Comparison of ENCODE assay signal across 12 cellular contexts in genomic region chr1:114956570-114956969, GRCh38.
DNase-seq lines count a peak whose midpoint lies in the region; ATAC-seq, FAIRE-seq and TF ChIP-seq lines count a peak whose summit lies in the region.
"Had no signal": no experiment of that assay in that cellular context is flagged by ENCODE, and none has a peak within 500 bp of the region (broad histone marks: within the 10 kb centered on the region; RNA-seq: fewer than 3 reads in every experiment).

No MANE protein-coding gene starts in this region.

- POLR2A ChIA-PET in RWPE1 (lab: Yijun Ruan, JAX; ENCODE audit: low non-redundant PET): no interaction called here

- CTCF ChIA-PET in RWPE1 (lab: Yijun Ruan, JAX): interaction anchor here (0.6 to 0.7 kb wide), 2 partner anchors 109 to 617 kb away, joined by 3 read pairs; no protein-coding TSS in a partner anchor

- DNase-seq in D721Med (ENCODE audit: insufficient read length, low spot score) (no peak), HFF-Myc (ENCODE audit: extremely low read depth, low read depth) (no peak), astrocyte of the spinal cord (ENCODE audit: low read depth, low spot score) (peak; percentile 4), gastrocnemius medialis (no peak), NCI-H510A treated with DMSO at 0.1 percent for 48 hours (lab: John Stamatoyannopoulos, UW) (no peak), RWPE1 (ENCODE audit: low spot score) (no peak), frontal cortex (ENCODE audit: low spot score in 2 of 2) (no peak)
- DNase-seq: NCI-H1092 treated with DMSO at 0.1 percent for 48 hours; stimulated activated CD4-positive, alpha-beta T cell treated with anti-CD3 and anti-CD28 coated beads, Interleukin-2, amount 100 ng/mL, for 24 hours had no signal

- TF ChIP-seq CTCF in D721Med (IDR thresholded peaks at IDR 0.05; ENCODE audit: insufficient read depth, missing control alignments): peak; percentile 16
- peak; percentile 30 for TF ChIP-seq CTCF in HFF-Myc (IDR thresholded peaks at IDR 0.05; ENCODE audit: low read depth, low read length, missing control alignments)
- no peak for TF ChIP-seq CTCF in astrocyte of the spinal cord (IDR thresholded peaks at IDR 0.05; ENCODE audit: low read depth, low read length)
- no peak for TF ChIP-seq CTCF in liver (IDR thresholded peaks at IDR 0.05; ENCODE audit: low read depth, low read length, missing input control)
- TF ChIP-seq CTCF in gastrocnemius medialis (IDR thresholded peaks at IDR 0.05 in 4 of 5, conservative IDR thresholded peaks at IDR 0.05 in 1 of 5): peak in 1 of 5 experiments; percentile 12
- TF ChIP-seq CTCF in RWPE1 (conservative IDR thresholded peaks at IDR 0.05; ENCODE audit: low read depth): no peak

- no peak overlapping the region for H3K9ac ChIP-seq in liver (ENCODE audit: low read depth in 1 of 2, low read length in 2 of 2)

- WGBS in liver: 84% methylated on average over 1 of the region's 1 CpG

- no peak for TF ChIP-seq POLR2A in gastrocnemius medialis (IDR thresholded peaks at IDR 0.05)

- H3K9me3 ChIP-seq in liver (ENCODE audit: control insufficient read depth in 4 of 4, low read length in 3 of 4) (no peaks in the 10 kb centered on the region), gastrocnemius medialis (no peaks in the 10 kb centered on the region)
- H3K9me3 ChIP-seq: ascending aorta had no signal

- intact Hi-C loops in gastrocnemius medialis (cut with DNase I; ENCODE audit: low total_unique reads): no loop called here

- TF ChIP-seq RAD21 in liver (IDR thresholded peaks at IDR 0.05): peak; percentile 20 to 48

- H3K4me1 ChIP-seq in liver (ENCODE audit: control insufficient read depth in 4 of 4, insufficient read depth in 4 of 4, low read length in 3 of 4) (no peaks in the 10 kb centered on the region), gastrocnemius medialis (no peaks in the 10 kb centered on the region)
- H3K4me1 ChIP-seq: ascending aorta had no signal

- ATAC-seq in gastrocnemius medialis: no peak

- no peaks in the 10 kb centered on the region for H3K36me3 ChIP-seq in liver (ENCODE audit: control insufficient read depth in 4 of 4, insufficient read depth in 3 of 4, low read depth in 1 of 4, low read length in 3 of 4)
- H3K36me3 ChIP-seq in gastrocnemius medialis: no peaks in the 10 kb centered on the region
- H3K36me3 ChIP-seq: ascending aorta had no signal

- in situ Hi-C loops in astrocyte of the spinal cord (cut with HindIII; ENCODE audit: low sequenced_read_pairs) (no loop called here), gastrocnemius medialis (cut with MboI; ENCODE audit: low sequenced_read_pairs in 4 of 4) (no loop called here)

- H3K27ac ChIP-seq in liver (ENCODE audit: low read depth in 1 of 2, low read length in 2 of 2) (no peak overlapping the region), gastrocnemius medialis (no peak overlapping the region), RWPE1 (no peak overlapping the region)
- H3K27ac ChIP-seq: ascending aorta had no signal

- no peak for FAIRE-seq in D721Med (lab: Jason Lieb, UNC)
- no peak for FAIRE-seq in frontal cortex (lab: Jason Lieb, UNC)
- FAIRE-seq: TTC549 had no signal

- H3K27me3 ChIP-seq in liver (ENCODE audit: control insufficient read depth in 4 of 4, insufficient read depth in 4 of 4, low read length in 3 of 4) (peaks cover 0 to 5% (median 0%) of the 10 kb centered on the region in 4 donors), gastrocnemius medialis (no peaks in the 10 kb centered on the region)
- H3K27me3 ChIP-seq: ascending aorta had no signal

- H3K4me3 ChIP-seq in HFF-Myc (replicated peaks; ENCODE audit: low read depth, low read length): no peak overlapping the region
- H3K4me3 ChIP-seq in astrocyte of the spinal cord (ENCODE audit: low read depth, low read length): no peak overlapping the region
- H3K4me3 ChIP-seq in liver (ENCODE audit: low read depth in 1 of 3, low read length in 3 of 3): no peak overlapping the region
- no peak overlapping the region for H3K4me3 ChIP-seq in gastrocnemius medialis
- H3K4me3 ChIP-seq: ascending aorta had no signal

TF ChIP-seq in liver, 16 proteins besides CTCF, POLR2A, EP300 and RAD21:
- TF ChIP-seq NR2F2 (IDR thresholded peaks at IDR 0.05): no peak
- no peak for TF ChIP-seq SP1 (IDR thresholded peaks at IDR 0.05)
- TF ChIP-seq RXRA (IDR thresholded peaks at IDR 0.05): no peak
- no peak for TF ChIP-seq YY1 (IDR thresholded peaks at IDR 0.05)
- TF ChIP-seq HNF4G (IDR thresholded peaks at IDR 0.05): no peak
- TF ChIP-seq JUND (IDR thresholded peaks at IDR 0.05): no peak
- TF ChIP-seq ZBTB33 (IDR thresholded peaks at IDR 0.05): no peak
- TF ChIP-seq REST (IDR thresholded peaks at IDR 0.05): no peak
- TF ChIP-seq GABPA (IDR thresholded peaks at IDR 0.05 in 1 of 2, conservative IDR thresholded peaks at IDR 0.05 in 1 of 2): no peak
- TF ChIP-seq MAX (IDR thresholded peaks at IDR 0.05): no peak
- TF ChIP-seq FOXA2 (IDR thresholded peaks at IDR 0.05): no peak
- no peak for TF ChIP-seq EGR1 (IDR thresholded peaks at IDR 0.05; ENCODE audit: low read depth in 2 of 2)
- TF ChIP-seq HNF4A (conservative IDR thresholded peaks at IDR 0.05): no peak
- no peak for TF ChIP-seq TAF1 (conservative IDR thresholded peaks at IDR 0.05)
- TF ChIP-seq FOXA1 (IDR thresholded peaks at IDR 0.05): no peak
- TF ChIP-seq ATF3 (IDR thresholded peaks at IDR 0.05): no peak

Comparison
In these comparisons a context has a peak if more than half of its experiments do, and no peak if none do; other contexts are left out.
1. CTCF ChIP-seq: peak in D721Med (single experiment) and HFF-Myc (single experiment); none in astrocyte of the spinal cord (single experiment), liver (single experiment) and RWPE1 (single experiment).